In the genomic region with DNA sequence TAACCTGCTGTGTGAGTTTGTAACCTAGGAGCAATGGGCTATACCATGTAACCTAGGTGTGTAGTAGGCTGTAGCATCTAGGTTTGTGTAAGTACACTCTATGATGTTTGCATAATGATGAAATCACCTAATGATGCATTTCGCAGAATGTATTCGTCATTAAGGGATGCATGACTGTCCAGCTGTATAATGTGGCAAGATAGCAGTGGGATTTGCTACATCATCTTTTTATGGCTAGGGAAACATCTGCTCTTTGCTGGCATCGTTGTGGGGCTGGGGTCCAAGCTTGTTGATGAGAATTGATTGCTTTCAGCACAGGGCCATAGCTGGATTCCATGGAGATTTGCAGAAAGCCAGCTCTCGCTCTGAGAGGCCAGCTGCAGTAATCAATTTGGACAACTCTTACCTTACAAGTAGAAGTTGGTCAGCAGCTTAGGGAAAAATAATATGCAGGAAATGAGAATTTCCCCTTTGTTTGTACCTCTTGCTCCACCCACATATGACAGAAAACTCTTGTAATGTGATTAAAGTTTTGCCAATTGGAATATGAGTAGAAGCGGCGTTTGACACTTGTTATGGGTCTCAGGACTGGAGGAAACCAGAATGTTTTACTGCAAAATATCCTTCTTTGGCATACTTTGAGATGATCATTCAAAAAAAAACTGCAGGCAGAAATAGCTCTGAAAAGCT, we compare ENCODE assay signal across 16 cellular contexts.
"Had no signal": no experiment of that assay in that cellular context is flagged by ENCODE, and none has a peak within 500 bp of the region (broad histone marks: within the 10 kb centered on the region; RNA-seq: fewer than 3 reads in every experiment).

No MANE protein-coding gene starts in this region.

- H3K4me3 ChIP-seq: ascending aorta, neural progenitor cell, ovary, stomach, thoracic aorta had no signal

- H3K4me1 ChIP-seq: neural progenitor cell, stomach had no signal

- ATAC-seq: activated CD8-positive, alpha-beta T cell treated with anti-CD3 and anti-CD28 coated beads, Interleukin-2, amount 10 ng/mL, durations not matched to agents 7 days and 5 days had no signal

- FAIRE-seq: colon, keratinocyte had no signal

- H3K9me3 ChIP-seq: ovary, thoracic aorta had no signal

- H2AFZ ChIP-seq: neural progenitor cell had no signal

- H3K4me2 ChIP-seq: neural progenitor cell had no signal

- H3K27ac ChIP-seq: ascending aorta, neural progenitor cell, ovary, stomach, thoracic aorta, WERI-Rb-1 had no signal

- DNase-seq: activated CD4-positive, alpha-beta T cell treated with anti-CD3 and anti-CD28 coated beads for 4 hours; activated CD8-positive, alpha-beta memory T cell treated with anti-CD3 and anti-CD28 coated beads, Interleukin-2, amount 50 U/mL, for 48 hours; activated CD8-positive, alpha-beta T cell treated with anti-CD3 and anti-CD28 coated beads, Interleukin-2, amount 10 ng/mL, durations not matched to agents 7 days and 5 days; effector CD4-positive, alpha-beta T cell; head of caudate nucleus; ovary; stimulated activated CD4-positive, alpha-beta T cell treated with anti-CD3 and anti-CD28 coated beads, Interleukin-15, amount 100 ng/mL, for 24 hours; stimulated activated CD4-positive, alpha-beta T cell treated with anti-CD3 and anti-CD28 coated beads, Interleukin-4, amount 100 ng/mL, for 24 hours; stomach; SW 1271; WERI-Rb-1 had no signal

- H3K9ac ChIP-seq: neural progenitor cell had no signal

- H3K36me3 ChIP-seq: ascending aorta, neural progenitor cell, ovary, stomach, thoracic aorta, WERI-Rb-1 had no signal

- H3K27me3 ChIP-seq: ascending aorta, neural progenitor cell, ovary, stomach had no signal
